In genomic region chr17:75742337-75742736, GRCh38 we compare ENCODE assay signal across 18 cellular contexts. TPM values are rescaled to one million over a fixed set of nuclear protein-coding genes. Genes with fewer than 3 reads are reported as not detected.
A peak's percentile ranks its signal among the peaks of the same experiment; 100 is the strongest.
DNase-seq lines count a peak whose midpoint lies in the region; ATAC-seq, FAIRE-seq and TF ChIP-seq lines count a peak whose summit lies in the region.
"Had no signal": no experiment of that assay in that cellular context is flagged by ENCODE, and none has a peak within 500 bp of the region (broad histone marks: within the 10 kb centered on the region; RNA-seq: fewer than 3 reads in every experiment).

No MANE protein-coding gene starts in this region.

- no peak overlapping the region for H2AFZ ChIP-seq in HCT116 (ENCODE audit: low read depth, low read length, poor library complexity, severe bottlenecking)
- H2AFZ ChIP-seq: GM23338 had no signal

- no peaks in the 10 kb centered on the region for H3K9me2 ChIP-seq in HCT116 (ENCODE audit: insufficient read depth)

- no peak overlapping the region for H3K27ac Mint-ChIP-seq in T-helper 17 cell
- H3K27ac Mint-ChIP-seq: GM23338 had no signal

- H3K4me1 Mint-ChIP-seq in T-helper 17 cell, result no peaks in the 10 kb centered on the region
- H3K4me1 Mint-ChIP-seq: CD4-positive, alpha-beta memory T cell had no signal

- no peaks in the 10 kb centered on the region for H3K27me3 ChIP-seq in HCT116 (ENCODE audit: insufficient read depth, low read length)
- no peaks in the 10 kb centered on the region for H3K27me3 ChIP-seq in RWPE2 (ENCODE audit: insufficient read depth, poor library complexity, severe bottlenecking)
- H3K27me3 ChIP-seq in aorta (ENCODE audit: control insufficient read depth in 1 of 2, insufficient read depth in 2 of 2, low read length in 1 of 2), result no peaks in the 10 kb centered on the region
- H3K27me3 ChIP-seq: BLaER1 had no signal

- H3K4me2 ChIP-seq in HCT116 (ENCODE audit: low read length), result no peak overlapping the region
- H3K4me2 ChIP-seq: BLaER1, GM23338 had no signal

- no peaks in the 10 kb centered on the region for H3K4me1 ChIP-seq in HCT116 (ENCODE audit: control insufficient read depth in 1 of 2, insufficient read depth in 2 of 2, low read length in 2 of 2)
- no peaks in the 10 kb centered on the region for H3K4me1 ChIP-seq in RWPE2 (ENCODE audit: insufficient read depth, poor library complexity, severe bottlenecking)
- no peaks in the 10 kb centered on the region for H3K4me1 ChIP-seq in kidney (ENCODE audit: control insufficient read depth in 1 of 2, insufficient read depth in 1 of 2, low read depth in 1 of 2, low read length in 2 of 2)
- H3K4me1 ChIP-seq in aorta (ENCODE audit: control insufficient read depth in 1 of 2, insufficient read depth in 2 of 2, low read length in 2 of 2), result no peaks in the 10 kb centered on the region

- no TSS peak for BruUV-seq in HCT116 (replicated peaks; lab: Mats Ljungman, UMichigan)

- ATAC-seq in HCT116, result 0 out of 2 replicates have a peak, but pooled peaks have one; percentile 3
- 0 out of 3 replicates have a peak, but pooled peaks have one; percentile 1 for ATAC-seq in RWPE2 (ENCODE audit: low read depth)
- peak; percentile 23 for ATAC-seq in aorta (ENCODE audit: low FRiP score)
- no peak for ATAC-seq in HG03520 (IDR thresholded peaks at IDR 0.05; ENCODE audit: unreplicated experiment)
- no peak for ATAC-seq in T-helper 17 cell
- ATAC-seq: GM23338 had no signal

- no peak for TF ChIP-seq POLR2A in HCT116 (IDR thresholded peaks at IDR 0.05; ENCODE audit: borderline replicate concordance, extremely low read depth, insufficient read depth, insufficient read length)

- H3K27me3 Mint-ChIP-seq in T-helper 17 cell, result no peaks in the 10 kb centered on the region
- H3K27me3 Mint-ChIP-seq: CD4-positive, alpha-beta memory T cell had no signal

- H3K4me3 Mint-ChIP-seq in T-helper 17 cell, result no peak overlapping the region
- H3K4me3 Mint-ChIP-seq: CD14-positive monocyte; CD4-positive, alpha-beta memory T cell; GM23338 had no signal

- intact Hi-C loops in HCT116 (cut with micrococcal nuclease) (loop anchor here (10.0 kb wide), 1 partner anchor 228 kb away; the partner anchor contains the start of genes CASKIN2 and TSEN54), kidney (cut with DNase I) (no loop called here), aorta (cut with DNase I) (no loop called here)

- FAIRE-seq in kidney (lab: Jason Lieb, UNC), result no peak
- FAIRE-seq: GM12892, GM18507 had no signal

- H4K20me1 ChIP-seq in HCT116 (ENCODE audit: insufficient read depth), result no peaks in the 10 kb centered on the region
- H4K20me1 ChIP-seq: BLaER1 had no signal

- DNase-seq in HCT116 (ENCODE audit: low read depth, low spot score) (no peak), RWPE2 (ENCODE audit: low spot score) (no peak), kidney (peak; percentile 69), aorta (peak in 1 of 2 donors; percentile 46), T-helper 17 cell (no peak), NCI-H187 treated with DMSO at 0.1 percent for 48 hours (lab: John Stamatoyannopoulos, UW) (no peak)
- DNase-seq: 8988T; CD4-positive, alpha-beta memory T cell; DMS153; DMS79; GDM1; H7 had no signal

- no peak overlapping the region for H3K27ac ChIP-seq in HCT116 (ENCODE audit: low read depth, low read length)
- H3K27ac ChIP-seq in RWPE2 (ENCODE audit: poor library complexity, severe bottlenecking), result no peak overlapping the region
- no peak overlapping the region for H3K27ac ChIP-seq in kidney (ENCODE audit: low read depth in 2 of 2, low read length in 2 of 2)
- no peak overlapping the region for H3K27ac ChIP-seq in aorta (ENCODE audit: low read depth in 1 of 2, low read length in 2 of 2)
- H3K27ac ChIP-seq: BLaER1 had no signal

- TF ChIP-seq CTCF in HCT116 (IDR thresholded peaks at IDR 0.05 in 2 of 3, conservative IDR thresholded peaks at IDR 0.05 in 1 of 3; ENCODE audit: borderline replicate concordance in 1 of 3, insufficient read depth in 1 of 3, low read depth in 2 of 3, low read length in 2 of 3), result no peak
- TF ChIP-seq CTCF in RWPE2 (IDR thresholded peaks at IDR 0.05; ENCODE audit: poor library complexity, severe bottlenecking), result no peak
- TF ChIP-seq CTCF in kidney (IDR thresholded peaks at IDR 0.05; ENCODE audit: borderline replicate concordance, extremely low read depth, insufficient read depth), result no peak

- peaks cover 23 to 68% of the 10 kb centered on the region in 2 experiments; a peak in 3 of 4 replicates for H3K36me3 ChIP-seq in HCT116 (ENCODE audit: control insufficient read depth in 1 of 2, insufficient read depth in 2 of 2, low read length in 2 of 2)
- peaks cover 98% of the 10 kb centered on the region for H3K36me3 ChIP-seq in RWPE2 (ENCODE audit: low read depth)
- no peaks in the 10 kb centered on the region for H3K36me3 ChIP-seq in kidney (ENCODE audit: control insufficient read depth in 1 of 2, insufficient read depth in 2 of 2, low read length in 2 of 2)
- no peaks in the 10 kb centered on the region for H3K36me3 ChIP-seq in aorta (ENCODE audit: control insufficient read depth in 1 of 2, insufficient read depth in 2 of 2, low read length in 1 of 2)
- H3K36me3 ChIP-seq: BLaER1 had no signal

- H3K9ac ChIP-seq in HCT116 (ENCODE audit: low read length), result no peak overlapping the region
- H3K9ac ChIP-seq in kidney (ENCODE audit: low read length in 2 of 2), result no peak overlapping the region
- H3K9ac ChIP-seq: BLaER1 had no signal

- CTCF ChIA-PET in HCT116 (lab: Charles Lee), result no interaction called here

- H3K36me3 Mint-ChIP-seq in T-helper 17 cell (ENCODE audit: low read depth), result no peaks in the 10 kb centered on the region
- H3K36me3 Mint-ChIP-seq: CD4-positive, alpha-beta memory T cell had no signal

- no peak for TF ChIP-seq RAD21 in HCT116 (IDR thresholded peaks at IDR 0.05; ENCODE audit: low read depth)

- H3K4me3 ChIP-seq in HCT116 (replicated peaks in 1 of 2; ENCODE audit: low read depth in 1 of 2, low read length in 2 of 2) (no peak overlapping the region), RWPE2 (ENCODE audit: severe bottlenecking) (no peak overlapping the region), kidney (ENCODE audit: low read length in 2 of 2) (no peak overlapping the region), aorta (ENCODE audit: low read length in 2 of 2) (no peak overlapping the region)
- H3K4me3 ChIP-seq: BLaER1, GM23338 had no signal

- RAD21 ChIA-PET in HCT116 (lab: Charles Lee; ENCODE audit: low non-redundant PET in 1 of 2, low total read pairs in 2 of 2, uncharacterized antibody in 2 of 2, unreplicated experiment in 2 of 2), result no interaction called here

- H3K79me2 ChIP-seq in HCT116 (ENCODE audit: insufficient read depth, low read length), result no peaks in the 10 kb centered on the region; the same call in 1 of the 2 replicates

- H3K9me3 ChIP-seq in HCT116 (ENCODE audit: control insufficient read depth in 1 of 2, insufficient read depth in 1 of 2, low read depth in 1 of 2, low read length in 2 of 2) (no peaks in the 10 kb centered on the region), RWPE2 (ENCODE audit: severe bottlenecking) (no peaks in the 10 kb centered on the region), kidney (ENCODE audit: control insufficient read depth in 1 of 2, low read length in 2 of 2) (no peaks in the 10 kb centered on the region), aorta (ENCODE audit: control insufficient read depth, low read length) (no peaks in the 10 kb centered on the region), T-helper 17 cell (ENCODE audit: control insufficient read depth, low read length, poor library complexity, severe bottlenecking) (no peaks in the 10 kb centered on the region)
- H3K9me3 ChIP-seq: BLaER1 had no signal

- 88 to 94% methylated on average over 23 to 25 of the region's 25 CpGs for WGBS in aorta, 2 donors

- POLR2A ChIA-PET in HCT116 (lab: Charles Lee), result interaction anchor here (1.0 kb wide), 1 partner anchor 9 kb away, joined by 3 read pairs; no protein-coding TSS in a partner anchor

TF ChIP-seq in HCT116, 20 proteins besides CTCF, POLR2A, EP300 and RAD21 (continues in another document):
- no peak for TF ChIP-seq ZNF274 (IDR thresholded peaks at IDR 0.05; ENCODE audit: low read depth, low read length)
- TF ChIP-seq YY1 (IDR thresholded peaks at IDR 0.05; ENCODE audit: extremely low read depth, insufficient replicate concordance, low read depth, low read length), result no peak
- TF ChIP-seq ZBTB33 (IDR thresholded peaks at IDR 0.05; ENCODE audit: extremely low read depth, insufficient replicate concordance, low read length), result no peak
- no peak for TF ChIP-seq ZFX (IDR thresholded peaks at IDR 0.05)
- TF ChIP-seq FOSL1 (IDR thresholded peaks at IDR 0.05; ENCODE audit: low read depth), result no peak
- TF ChIP-seq SIN3A (IDR thresholded peaks at IDR 0.05; ENCODE audit: low read depth), result no peak
- TF ChIP-seq EGR1 (IDR thresholded peaks at IDR 0.05; ENCODE audit: low read depth), result no peak
- TF ChIP-seq SRF (IDR thresholded peaks at IDR 0.05; ENCODE audit: low read depth), result no peak

RNA-seq across cellular contexts. Expression of gene ITGB4, which starts 21.1 kb away (rescaled TPM):
- 568 TPM for total RNA-seq in HCT116 (2021; ENCODE audit: unreplicated experiment)
- 727 and 809 TPM in 2 replicates for polyA plus RNA-seq in HCT116 (2012)
- 149 TPM for total RNA-seq in kidney
- polyA plus RNA-seq in kidney (ENCODE audit: insufficient read depth, low read depth, low replicate concordance), result 15.7 TPM
- total RNA-seq in aorta, result 10 to 100 TPM; 40.3 to 69.5 TPM
- 10 to 100 TPM in 1 of 2 donors, 1 to 10 TPM in 1; 7.5 to 13.9 TPM for polyA plus RNA-seq in aorta
- total RNA-seq in T-helper 17 cell, result under 1 TPM in 1 of 2 donors, not detected in 1; 0.72 TPM

RNA-seq across cellular contexts. Expression of gene GALK1, which starts 22.7 kb away (rescaled TPM):
- total RNA-seq in HCT116 (2021; ENCODE audit: unreplicated experiment), result 57.8 TPM
- polyA plus RNA-seq in HCT116 (2012), result 64.9 and 68.3 TPM in 2 replicates
- total RNA-seq in kidney, result 34.5 TPM
- polyA plus RNA-seq in kidney (ENCODE audit: insufficient read depth, low read depth, low replicate concordance), result 105 TPM
- 10 to 100 TPM; 16.8 to 27.1 TPM for total RNA-seq in aorta
- polyA plus RNA-seq in aorta, result 10 to 100 TPM; 16.9 to 44.8 TPM
- 1 to 10 TPM; 9.6 to 9.7 TPM for total RNA-seq in T-helper 17 cell

RNA-seq across cellular contexts. Expression of gene UNK, which starts 42.3 kb away (rescaled TPM):
- total RNA-seq in HCT116 (2021; ENCODE audit: unreplicated experiment), result 40.6 TPM
- 25.7 and 28.3 TPM in 2 replicates for polyA plus RNA-seq in HCT116 (2012)
- 35.5 TPM for total RNA-seq in kidney
- polyA plus RNA-seq in kidney (ENCODE audit: insufficient read depth, low read depth, low replicate concordance), result 12.0 TPM
- total RNA-seq in aorta, result 10 to 100 TPM; 28.9 to 34.1 TPM
- 10 to 100 TPM in 1 of 2 donors, 1 to 10 TPM in 1; 8.8 to 21.7 TPM for polyA plus RNA-seq in aorta
- total RNA-seq in T-helper 17 cell, result 10 to 100 TPM; 30.3 to 33.4 TPM

Comparison
In these comparisons a context has a peak if more than half of its experiments do, and no peak if none do; other contexts are left out.
1. ATAC-seq: peak in HCT116 (single experiment), RWPE2 (single experiment) and aorta (single experiment); none in HG03520 (single experiment) and T-helper 17 cell (single experiment).
2. RNA of gene ITGB4, which starts 21.1 kb away (total RNA-seq): 568 TPM in HCT116 (single experiment), 149 TPM in kidney (single experiment) and 40.3 to 69.5 TPM in aorta; 0.72 TPM in T-helper 17 cell; every median in the first group is over 10 times any median in the second.